12 cellular contexts compared by ENCODE assay signal in genomic region chr12:108609535-108610335, GRCh38. TPM values are rescaled to one million over a fixed set of nuclear protein-coding genes. Genes with fewer than 3 reads are reported as not detected.
A peak's percentile ranks its signal among the peaks of the same experiment; 100 is the strongest.
DNase-seq lines count a peak whose midpoint lies in the region; ATAC-seq and TF ChIP-seq lines count a peak whose summit lies in the region.
"Had no signal": no experiment of that assay in that cellular context is flagged by ENCODE, and none has a peak within 500 bp of the region (broad histone marks: within the 10 kb centered on the region; RNA-seq: fewer than 3 reads in every experiment).

No MANE protein-coding gene starts in this region.

- peaks cover 53% of the 10 kb centered on the region for H3K4me1 Mint-ChIP-seq in stimulated activated memory B cell treated with anti-CD40 and anti-IgM and Interleukin-4, amounts not matched to agents 10 μg/mL and 1 μg/mL and 100 μg/mL, for 72 hours
- H3K4me1 Mint-ChIP-seq in activated T-helper 1 cell treated with anti-CD3 and anti-CD28 coated beads, Interleukin-12 subunit alpha, Interleukin-12 subunit beta, Interleukin-2, Interleukin-4 antibody, amounts not matched to agents 30 ng/mL and 10 ng/mL and 1 ng/mL, durations not matched to agents 14 hours and 24 hours and 36 hours (ENCODE audit: low read depth): peaks cover 27% of the 10 kb centered on the region

- no peak for TF ChIP-seq CTCF in left ventricle myocardium inferior (IDR thresholded peaks at IDR 0.05; ENCODE audit: borderline replicate concordance)

- H3K36me3 ChIP-seq in adipocyte (ENCODE audit: control insufficient read depth, insufficient read depth, low read length, severe bottlenecking) (no peaks in the 10 kb centered on the region), left ventricle myocardium inferior (no peaks in the 10 kb centered on the region)
- H3K36me3 ChIP-seq: prostate gland had no signal

- H3K9me3 Mint-ChIP-seq in stimulated activated memory B cell treated with anti-CD40 and anti-IgM and Interleukin-4, amounts not matched to agents 10 μg/mL and 1 μg/mL and 100 μg/mL, for 72 hours: peaks cover 5% of the 10 kb centered on the region
- H3K9me3 Mint-ChIP-seq in activated T-helper 1 cell treated with anti-CD3 and anti-CD28 coated beads, Interleukin-12 subunit alpha, Interleukin-12 subunit beta, Interleukin-2, Interleukin-4 antibody, amounts not matched to agents 30 ng/mL and 10 ng/mL and 1 ng/mL, durations not matched to agents 14 hours and 24 hours and 36 hours: no peaks in the 10 kb centered on the region

- H3K36me3 Mint-ChIP-seq in stimulated activated memory B cell treated with anti-CD40 and anti-IgM and Interleukin-4, amounts not matched to agents 10 μg/mL and 1 μg/mL and 100 μg/mL, for 72 hours: no peaks in the 10 kb centered on the region
- H3K36me3 Mint-ChIP-seq in activated T-helper 1 cell treated with anti-CD3 and anti-CD28 coated beads, Interleukin-12 subunit alpha, Interleukin-12 subunit beta, Interleukin-2, Interleukin-4 antibody, amounts not matched to agents 30 ng/mL and 10 ng/mL and 1 ng/mL, durations not matched to agents 14 hours and 24 hours and 36 hours (ENCODE audit: low read depth): peaks cover 10% of the 10 kb centered on the region

- H3K9me3 ChIP-seq in adipocyte (ENCODE audit: control insufficient read depth, low read length) (no peaks in the 10 kb centered on the region), left ventricle myocardium inferior (replicated peaks) (no peaks in the 10 kb centered on the region)
- H3K9me3 ChIP-seq: prostate gland had no signal

- H3K9ac ChIP-seq in adipocyte (ENCODE audit: low read length): peak overlapping the region; percentile 65

- DNase-seq in GM19238 (ENCODE audit: insufficient read length, low spot score) (peak; percentile 45), adipocyte (ENCODE audit: low read depth) (peak; percentile 94), left ventricle myocardium inferior (peak; percentile 81), NCI-H510A (lab: John Stamatoyannopoulos, UW) (no peak), inferior parietal cortex (ENCODE audit: extremely low spot score) (no peak), mesenteric fat pad (ENCODE audit: low spot score) (no peak)
- no peak for DNase-seq in activated T-helper 1 cell treated with anti-CD3 and anti-CD28 coated beads, Interleukin-12 subunit alpha, Interleukin-12 subunit beta, Interleukin-2, Interleukin-4 antibody, amounts not matched to agents 30 ng/mL and 10 ng/mL and 1 ng/mL, durations not matched to agents 14 hours and 24 hours and 36 hours (ENCODE audit: low spot score)
- DNase-seq: DMS53, NCI-H1105, SHP77 had no signal

- H3K4me1 ChIP-seq in adipocyte (ENCODE audit: control insufficient read depth, insufficient read depth, low read length) (peaks cover 50% of the 10 kb centered on the region), left ventricle myocardium inferior (peaks cover 17% of the 10 kb centered on the region)
- H3K4me1 ChIP-seq: prostate gland had no signal

- peak overlapping the region; percentile 24 for H3K4me3 ChIP-seq in adipocyte (ENCODE audit: low read length)
- H3K4me3 ChIP-seq in left ventricle myocardium inferior: no peak overlapping the region
- H3K4me3 ChIP-seq: prostate gland had no signal

- peaks cover 17% of the 10 kb centered on the region for H3K27me3 Mint-ChIP-seq in stimulated activated memory B cell treated with anti-CD40 and anti-IgM and Interleukin-4, amounts not matched to agents 10 μg/mL and 1 μg/mL and 100 μg/mL, for 72 hours
- peaks cover 10% of the 10 kb centered on the region for H3K27me3 Mint-ChIP-seq in activated T-helper 1 cell treated with anti-CD3 and anti-CD28 coated beads, Interleukin-12 subunit alpha, Interleukin-12 subunit beta, Interleukin-2, Interleukin-4 antibody, amounts not matched to agents 30 ng/mL and 10 ng/mL and 1 ng/mL, durations not matched to agents 14 hours and 24 hours and 36 hours (ENCODE audit: insufficient read depth)

- peak; percentile 59 for ATAC-seq in stimulated activated memory B cell treated with anti-CD40 and anti-IgM and Interleukin-4, amounts not matched to agents 10 μg/mL and 1 μg/mL and 100 μg/mL, for 72 hours

- H3K27me3 ChIP-seq in adipocyte (replicated peaks; ENCODE audit: control insufficient read depth, insufficient read depth, low read length) (no peaks in the 10 kb centered on the region), left ventricle myocardium inferior (ENCODE audit: low read depth) (no peaks in the 10 kb centered on the region)

- no peak overlapping the region for H3K4me3 Mint-ChIP-seq in stimulated activated memory B cell treated with anti-CD40 and anti-IgM and Interleukin-4, amounts not matched to agents 10 μg/mL and 1 μg/mL and 100 μg/mL, for 72 hours
- H3K4me3 Mint-ChIP-seq in activated T-helper 1 cell treated with anti-CD3 and anti-CD28 coated beads, Interleukin-12 subunit alpha, Interleukin-12 subunit beta, Interleukin-2, Interleukin-4 antibody, amounts not matched to agents 30 ng/mL and 10 ng/mL and 1 ng/mL, durations not matched to agents 14 hours and 24 hours and 36 hours: no peak overlapping the region

- intact Hi-C loops in left ventricle myocardium inferior (cut with micrococcal nuclease): no loop called here
- intact Hi-C loops in activated T-helper 1 cell treated with anti-CD3 and anti-CD28 coated beads, Interleukin-12 subunit alpha, Interleukin-12 subunit beta, Interleukin-2, Interleukin-4 antibody, amounts not matched to agents 30 ng/mL and 10 ng/mL and 1 ng/mL, durations not matched to agents 14 hours and 24 hours and 36 hours (cut with micrococcal nuclease): no loop called here

- peak overlapping the region; percentile 30 for H3K27ac Mint-ChIP-seq in stimulated activated memory B cell treated with anti-CD40 and anti-IgM and Interleukin-4, amounts not matched to agents 10 μg/mL and 1 μg/mL and 100 μg/mL, for 72 hours
- H3K27ac Mint-ChIP-seq in activated T-helper 1 cell treated with anti-CD3 and anti-CD28 coated beads, Interleukin-12 subunit alpha, Interleukin-12 subunit beta, Interleukin-2, Interleukin-4 antibody, amounts not matched to agents 30 ng/mL and 10 ng/mL and 1 ng/mL, durations not matched to agents 14 hours and 24 hours and 36 hours: no peak overlapping the region

- H3K27ac ChIP-seq in left ventricle myocardium inferior (replicated peaks): no peak overlapping the region
- H3K27ac ChIP-seq: prostate gland had no signal

RNA-seq across cellular contexts. Expression of gene TMEM119, which starts 11.9 kb away (rescaled TPM):
- total RNA-seq in left ventricle myocardium inferior (1.3 TPM), mesenteric fat pad (13.0 TPM)
- total RNA-seq in activated T-helper 1 cell treated with anti-CD3 and anti-CD28 coated beads, Interleukin-12 subunit alpha, Interleukin-12 subunit beta, Interleukin-2, Interleukin-4 antibody, amounts not matched to agents 30 ng/mL and 10 ng/mL and 1 ng/mL, durations not matched to agents 14 hours and 24 hours and 36 hours: 0.12 TPM in 1 of 2 replicates, not detected in the other

RNA-seq across cellular contexts. Expression of gene SELPLG, which starts 24.0 kb away (rescaled TPM):
- total RNA-seq in left ventricle myocardium inferior (3.4 TPM), mesenteric fat pad (15.4 TPM)
- total RNA-seq in activated T-helper 1 cell treated with anti-CD3 and anti-CD28 coated beads, Interleukin-12 subunit alpha, Interleukin-12 subunit beta, Interleukin-2, Interleukin-4 antibody, amounts not matched to agents 30 ng/mL and 10 ng/mL and 1 ng/mL, durations not matched to agents 14 hours and 24 hours and 36 hours: 51.9 and 53.5 TPM in 2 replicates

RNA-seq across cellular contexts. Expression of gene ISCU, which starts 47.3 kb away (rescaled TPM):
- total RNA-seq in left ventricle myocardium inferior (560 TPM), mesenteric fat pad (156 TPM)
- total RNA-seq in activated T-helper 1 cell treated with anti-CD3 and anti-CD28 coated beads, Interleukin-12 subunit alpha, Interleukin-12 subunit beta, Interleukin-2, Interleukin-4 antibody, amounts not matched to agents 30 ng/mL and 10 ng/mL and 1 ng/mL, durations not matched to agents 14 hours and 24 hours and 36 hours: 73.8 and 74.9 TPM in 2 replicates

RNA-seq across cellular contexts. Expression of gene SART3, which starts 48.8 kb away (rescaled TPM):
- total RNA-seq in left ventricle myocardium inferior: 24.9 TPM
- total RNA-seq in activated T-helper 1 cell treated with anti-CD3 and anti-CD28 coated beads, Interleukin-12 subunit alpha, Interleukin-12 subunit beta, Interleukin-2, Interleukin-4 antibody, amounts not matched to agents 30 ng/mL and 10 ng/mL and 1 ng/mL, durations not matched to agents 14 hours and 24 hours and 36 hours: 83.3 and 96.4 TPM in 2 replicates
- total RNA-seq in mesenteric fat pad: 43.5 TPM

Comparison
In these comparisons a context has a peak if more than half of its experiments do, and no peak if none do; other contexts are left out.
1. DNase-seq: peak in GM19238 (single experiment), adipocyte (single experiment) and left ventricle myocardium inferior (single experiment); none in NCI-H510A (single experiment), activated T-helper 1 cell treated with anti-CD3 and anti-CD28 coated beads, Interleukin-12 subunit alpha, Interleukin-12 subunit beta, Interleukin-2, Interleukin-4 antibody, amounts not matched to agents 30 ng/mL and 10 ng/mL and 1 ng/mL, durations not matched to agents 14 hours and 24 hours and 36 hours (single experiment), inferior parietal cortex (single experiment) and mesenteric fat pad (single experiment).